In genomic region chr3:10964537-10965167, GRCh38 we compare ENCODE assay signal across 12 cellular contexts. TPM values are rescaled to one million over a fixed set of nuclear protein-coding genes. Genes with fewer than 3 reads are reported as not detected.
DNase-seq lines count a peak whose midpoint lies in the region; ATAC-seq and TF ChIP-seq lines count a peak whose summit lies in the region.
"Had no signal": no experiment of that assay in that cellular context is flagged by ENCODE, and none has a peak within 500 bp of the region (broad histone marks: within the 10 kb centered on the region; RNA-seq: fewer than 3 reads in every experiment).

No MANE protein-coding gene starts in this region.

- H3K4me3 ChIP-seq in A673 (ENCODE audit: low read depth, low read length, poor library complexity, severe bottlenecking), result no peak overlapping the region
- no peak overlapping the region for H3K4me3 ChIP-seq in SJCRH30
- no peak overlapping the region for H3K4me3 ChIP-seq in fibroblast of villous mesenchyme (ENCODE audit: low read depth, low read length)
- H3K4me3 ChIP-seq in gastroesophageal sphincter, result no peak overlapping the region

- no TSS peak for BruUV-seq in A673 (replicated peaks; lab: Mats Ljungman, UMichigan)

- H3K36me3 ChIP-seq in A673 (ENCODE audit: insufficient read depth, low read length, poor library complexity, severe bottlenecking) (no peaks in the 10 kb centered on the region), SJCRH30 (no peaks in the 10 kb centered on the region), gastroesophageal sphincter (no peaks in the 10 kb centered on the region)

- DNase-seq in A673 (ENCODE audit: low spot score) (peak; percentile 45), H4 (ENCODE audit: low spot score) (peak; percentile 21), SJCRH30 (peak; percentile 60 to 78), fibroblast of villous mesenchyme (ENCODE audit: low read depth) (peak; percentile 13), left lobe of liver (ENCODE audit: low spot score) (no peak), GM13976 (ENCODE audit: low spot score) (no peak), HK-2 (ENCODE audit: unreplicated experiment) (no peak)
- DNase-seq: CD8-positive, alpha-beta T cell; NCI-H1930; stimulated activated CD4-positive, alpha-beta T cell treated with anti-CD3 and anti-CD28 coated beads, Interleukin-12 subunit alpha, Interleukin-12 subunit beta, amount 100 ng/mL, for 4 hours had no signal

- no peak for TF ChIP-seq POLR2A in gastroesophageal sphincter (IDR thresholded peaks at IDR 0.05)

- in situ Hi-C loops in GM13976 (cut with MboI; ENCODE audit: low sequenced_read_pairs, unreplicated experiment), result no loop called here

- no peak for TF ChIP-seq EP300 in gastroesophageal sphincter (IDR thresholded peaks at IDR 0.05)

- ATAC-seq in gastroesophageal sphincter, result no peak
- no peak for ATAC-seq in left lobe of liver
- ATAC-seq: CD8-positive, alpha-beta T cell; stimulated activated effector memory CD8-positive, alpha-beta T cell treated with anti-CD3 and anti-CD28 coated beads, Interleukin-12 subunit alpha, Interleukin-12 subunit beta, amount 100 ng/mL, for 72 hours had no signal

- TF ChIP-seq CTCF in A673 (conservative IDR thresholded peaks at IDR 0.05; ENCODE audit: low read depth, low read length) (no peak), fibroblast of villous mesenchyme (IDR thresholded peaks at IDR 0.05; ENCODE audit: insufficient read depth, low read depth, low read length) (no peak), gastroesophageal sphincter (IDR thresholded peaks at IDR 0.05) (no peak), GM13976 (IDR thresholded peaks at IDR 0.05; ENCODE audit: borderline replicate concordance, control extremely low read depth, extremely low read depth, insufficient read depth, missing control alignments) (no peak)

- POLR2A ChIA-PET in A673 (lab: Charles Lee; ENCODE audit: low non-redundant PET), result no interaction called here

- intact Hi-C loops in A673 (cut with micrococcal nuclease; ENCODE audit: unreplicated experiment), result no loop called here

- no peaks in the 10 kb centered on the region for H3K27me3 ChIP-seq in A673 (replicated peaks; ENCODE audit: insufficient read depth, low read depth, low read length, poor library complexity)
- no peaks in the 10 kb centered on the region for H3K27me3 ChIP-seq in SJCRH30
- peaks cover 65% of the 10 kb centered on the region for H3K27me3 ChIP-seq in gastroesophageal sphincter

- no peaks in the 10 kb centered on the region for H3K4me1 ChIP-seq in A673 (ENCODE audit: insufficient read depth, low read length, poor library complexity, severe bottlenecking)
- H3K4me1 ChIP-seq in SJCRH30, result peaks cover 12% of the 10 kb centered on the region
- no peaks in the 10 kb centered on the region for H3K4me1 ChIP-seq in gastroesophageal sphincter

- H3K9me3 ChIP-seq in A673 (ENCODE audit: low read depth, low read length, poor library complexity, severe bottlenecking), result no peaks in the 10 kb centered on the region
- no peaks in the 10 kb centered on the region for H3K9me3 ChIP-seq in SJCRH30 (replicated peaks)
- H3K9me3 ChIP-seq in gastroesophageal sphincter, result no peaks in the 10 kb centered on the region

- CTCF ChIA-PET in A673 (lab: Charles Lee), result no interaction called here

- WGBS in gastroesophageal sphincter (ENCODE audit: low coverage in 1 of 2), 2 donors, result 40 to 50% methylated on average over 1 to 4 of the region's 6 CpGs

- H3K27ac ChIP-seq in A673 (ENCODE audit: low read depth, low read length, poor library complexity, severe bottlenecking) (no peak overlapping the region), SJCRH30 (no peak overlapping the region), gastroesophageal sphincter (no peak overlapping the region)

RNA-seq across cellular contexts. Expression of gene SLC6A1, which starts 27.9 kb away (rescaled TPM):
- total RNA-seq in A673 (2021), result not detected in 2 replicates
- not detected in 2 replicates for total RNA-seq in H4 (2014; rRNA removed; shearing (Covaris generic))
- total RNA-seq in SJCRH30 (2014; rRNA removed; shearing (Covaris generic)), result not detected in 2 replicates
- total RNA-seq in fibroblast of villous mesenchyme, result not detected in 2 replicates
- 1 to 10 TPM in 1 of 4 donors, under 1 TPM in 2, not detected in 1; 0.62 to 2.5 (median 0.67) TPM for total RNA-seq in gastroesophageal sphincter
- total RNA-seq in left lobe of liver, result 64.8 TPM
- total RNA-seq: CD8-positive, alpha-beta T cell had no signal

Comparison
In these comparisons a context has a peak if more than half of its experiments do, and no peak if none do; other contexts are left out.
1. DNase-seq: peak in A673 (single experiment), H4 (single experiment), SJCRH30 (2 of 2) and fibroblast of villous mesenchyme (single experiment); none in left lobe of liver (single experiment), GM13976 (single experiment) and HK-2 (single experiment).
2. RNA of gene SLC6A1, which starts 27.9 kb away (total RNA-seq): 64.8 TPM in left lobe of liver (single experiment); 0.62 to 2.5 TPM in gastroesophageal sphincter, not detected in A673, not detected in H4, not detected in SJCRH30 and not detected in fibroblast of villous mesenchyme; every median in the first group is over 10 times any median in the second.